19 cellular contexts compared by ENCODE assay signal in the genomic region with DNA sequence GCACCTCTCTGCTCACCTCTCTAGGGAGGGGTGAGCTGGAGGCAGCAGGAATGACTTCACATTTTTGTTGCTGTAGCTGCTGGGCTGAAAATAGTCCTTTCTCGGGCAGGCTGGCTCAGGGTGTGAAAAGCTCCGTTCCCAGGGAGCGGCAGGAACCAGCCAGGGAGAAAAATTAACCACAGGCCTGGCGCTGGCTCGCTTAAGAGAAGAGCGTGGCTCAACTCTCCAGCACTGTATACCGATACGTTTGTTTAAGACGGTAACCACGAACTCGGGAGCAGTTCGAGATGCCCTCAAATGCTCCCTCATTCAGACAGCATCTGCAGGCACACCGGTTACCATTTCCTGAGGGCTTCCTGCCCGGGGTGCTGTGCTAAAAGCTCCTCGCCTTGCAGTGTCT.
A peak's percentile ranks its signal among the peaks of the same experiment; 100 is the strongest.
DNase-seq lines count a peak whose midpoint lies in the region; TF ChIP-seq lines count a peak whose summit lies in the region.
"Had no signal": no experiment of that assay in that cellular context is flagged by ENCODE, and none has a peak within 500 bp of the region (broad histone marks: within the 10 kb centered on the region; RNA-seq: fewer than 3 reads in every experiment).

No MANE protein-coding gene starts in this region.

- H3K4me2 ChIP-seq in neuronal stem cell (ENCODE audit: insufficient read depth, low read length, poor library complexity, severe bottlenecking): no peak overlapping the region

- no peak overlapping the region for H3K9ac ChIP-seq in neuronal stem cell (ENCODE audit: low read depth, low read length, poor library complexity)

- H3K9me3 ChIP-seq in neuronal stem cell (replicated peaks in 1 of 2; ENCODE audit: control insufficient read depth in 2 of 2, insufficient read depth in 1 of 2, low read depth in 1 of 2, low read length in 2 of 2): peaks cover 0 to 3% of the 10 kb centered on the region in 2 donors
- H3K9me3 ChIP-seq: mucosa of descending colon, testis had no signal

- no peak overlapping the region for H2BK5ac ChIP-seq in neuronal stem cell (ENCODE audit: low read length)

- no peak overlapping the region for H3K4me3 Mint-ChIP-seq in brain
- H3K4me3 Mint-ChIP-seq: CD4-positive, CD25-positive, alpha-beta regulatory T cell had no signal

- H2BK12ac ChIP-seq in neuronal stem cell (ENCODE audit: low read length): no peak overlapping the region

- no peak overlapping the region for H2BK15ac ChIP-seq in neuronal stem cell (ENCODE audit: low read length)

- H3K27me3 ChIP-seq in neuronal stem cell (ENCODE audit: control insufficient read depth in 3 of 3, insufficient read depth in 3 of 3, low read depth in 1 of 3, low read length in 3 of 3): peaks cover 0 to 4% (median 0%) of the 10 kb centered on the region in 3 experiments
- H3K27me3 ChIP-seq: testis had no signal

- peak overlapping the region; percentile 34 for H3K4me3 ChIP-seq in Jurkat, Clone E6-1 (ENCODE audit: low read length)
- no peak overlapping the region for H3K4me3 ChIP-seq in neuronal stem cell (ENCODE audit: low read length in 2 of 2)
- H3K4me3 ChIP-seq: mucosa of descending colon, testis had no signal

- H3K36me3 ChIP-seq in neuronal stem cell (replicated peaks in 1 of 2; ENCODE audit: control insufficient read depth in 2 of 2, insufficient read depth in 2 of 2, low read length in 2 of 2): no peaks in the 10 kb centered on the region

- no peak overlapping the region for H3K4ac ChIP-seq in neuronal stem cell (ENCODE audit: low read length)

- H3K4me1 ChIP-seq in neuronal stem cell (ENCODE audit: control insufficient read depth in 2 of 2, insufficient read depth in 1 of 2, low read depth in 1 of 2, low read length in 2 of 2): peaks cover 0 to 6% of the 10 kb centered on the region in 2 donors
- H3K4me1 ChIP-seq: testis had no signal

- H3K27ac ChIP-seq in neuronal stem cell (replicated peaks; ENCODE audit: low read length): no peak overlapping the region
- H3K27ac ChIP-seq: HL-60, testis had no signal

- H2AK5ac ChIP-seq in neuronal stem cell (ENCODE audit: low read depth, low read length): no peak overlapping the region

- H3K14ac ChIP-seq in neuronal stem cell (ENCODE audit: low read length): no peak overlapping the region

- WGBS in neuronal stem cell (ENCODE audit: extremely low coverage in 2 of 2, insufficient read length in 2 of 2, insufficient replicate concordance in 1 of 2), 2 donors: no CpG with 5 or more reads among the region's 15 CpGs

- H3K9me3 Mint-ChIP-seq in brain: peaks cover 0 to 4% (median 0%) of the 10 kb centered on the region in 5 experiments

- H4K91ac ChIP-seq in neuronal stem cell (ENCODE audit: low read depth, low read length, poor library complexity): no peak overlapping the region

- H3K27me3 Mint-ChIP-seq in brain: no peaks in the 10 kb centered on the region

- DNase-seq in DMS79 (lab: John Stamatoyannopoulos, UW) (peak; percentile 22), neuronal stem cell (ENCODE audit: low spot score) (no peak), NCI-H1417 treated with DMSO at 0.1 percent for 48 hours (lab: John Stamatoyannopoulos, UW) (no peak), D341Med (ENCODE audit: low spot score) (no peak), T-helper 9 cell (no peak)
- DNase-seq in Jurkat, Clone E6-1 (ENCODE audit: low read depth, low spot score): peak; percentile 82
- DNase-seq: activated CD4-positive, alpha-beta T cell treated with anti-CD3 and anti-CD28 coated beads, Interleukin-2, amount 50 U/mL, for 1 hour; activated naive CD4-positive, alpha-beta T cell treated with anti-CD3 and anti-CD28 coated beads, Interleukin-2, amount 50 U/mL, for 16 hours; activated T-cell treated with anti-CD3 and anti-CD28 coated beads for 4 hours; CD4-positive, CD25-positive, alpha-beta regulatory T cell; effector memory CD4-positive, alpha-beta T cell; KBM-7; kidney glomerular epithelial cell; mucosa of descending colon; NCI-H187; NCI-H526; testis had no signal

- no peak overlapping the region for H2AFZ ChIP-seq in neuronal stem cell (ENCODE audit: low read length)

- no peak overlapping the region for H3K23ac ChIP-seq in neuronal stem cell (ENCODE audit: low read depth, low read length, poor library complexity)

- no peaks in the 10 kb centered on the region for H3K79me1 ChIP-seq in neuronal stem cell (ENCODE audit: low read depth, low read length)

- no peak overlapping the region for H4K8ac ChIP-seq in neuronal stem cell (ENCODE audit: low read depth, low read length)

- H3K18ac ChIP-seq in neuronal stem cell (ENCODE audit: low read length): peak overlapping the region; percentile 31

- no peak for TF ChIP-seq CTCF in brain (conservative IDR thresholded peaks at IDR 0.05)

- peak overlapping the region in 3 of 5 experiments; percentile 41 to 62 (median 52) for H3K27ac Mint-ChIP-seq in brain
- H3K27ac Mint-ChIP-seq: CD4-positive, CD25-positive, alpha-beta regulatory T cell had no signal

- no peak overlapping the region for H2BK120ac ChIP-seq in neuronal stem cell (ENCODE audit: low read depth, low read length)

- H3K4me1 Mint-ChIP-seq in brain: peaks cover 56% of the 10 kb centered on the region
- H3K4me1 Mint-ChIP-seq: CD4-positive, CD25-positive, alpha-beta regulatory T cell had no signal

- no peaks in the 10 kb centered on the region for H3K36me3 Mint-ChIP-seq in brain
- H3K36me3 Mint-ChIP-seq: CD4-positive, CD25-positive, alpha-beta regulatory T cell had no signal

Comparison
In these comparisons a context has a peak if more than half of its experiments do, and no peak if none do; other contexts are left out.
1. DNase-seq: peak in DMS79 (single experiment) and Jurkat, Clone E6-1 (single experiment); none in neuronal stem cell (single experiment), NCI-H1417 treated with DMSO at 0.1 percent for 48 hours (single experiment), D341Med (single experiment) and T-helper 9 cell (single experiment).